8 cellular contexts compared by ENCODE assay signal in genomic region chr13:99501135-99501951, GRCh38. TPM values are rescaled to one million over a fixed set of nuclear protein-coding genes. Genes with fewer than 3 reads are reported as not detected.
DNase-seq lines count a peak whose midpoint lies in the region; ATAC-seq, FAIRE-seq and TF ChIP-seq lines count a peak whose summit lies in the region.

TM9SF2 (plus strand) TSS chr13:99501472; CDS start chr13:99501607, 135 bp downstream.

- FAIRE-seq in pancreas (lab: Jason Lieb, UNC) = peak; percentile 17

- H3K27me3 ChIP-seq in pancreas (no peaks in the 10 kb centered on the region), tibial artery (no peaks in the 10 kb centered on the region)

- H3K36me3 ChIP-seq in pancreas (no peaks in the 10 kb centered on the region), tibial artery (no peaks in the 10 kb centered on the region)

- no peaks in the 10 kb centered on the region for H3K9me3 ChIP-seq in pancreas
- H3K9me3 ChIP-seq in tibial artery = no peaks in the 10 kb centered on the region

- TF ChIP-seq CTCF in pancreas (IDR thresholded peaks at IDR 0.05) = no peak
- TF ChIP-seq CTCF in tibial artery (IDR thresholded peaks at IDR 0.05) = no peak

- 0% methylated on average over 61 of the region's 61 CpGs for WGBS in pancreas, 2 donors

- ATAC-seq in HG02678 (IDR thresholded peaks at IDR 0.05; ENCODE audit: unreplicated experiment) = peak; percentile 56
- peak; percentile 89 for ATAC-seq in Right ventricle myocardium inferior
- peak; percentile 74 to 90 (median 82) for ATAC-seq in pancreas

- DNase-seq in NCI-H1417 (lab: John Stamatoyannopoulos, UW) = peak; percentile 99
- peak; percentile 95 to 98 for DNase-seq in SW 1271 (lab: John Stamatoyannopoulos, UW)
- peak; percentile 91 for DNase-seq in activated naive CD8-positive, alpha-beta T cell treated with anti-CD3 and anti-CD28 coated beads, Interleukin-2, amount 50 U/mL, for 16 hours (ENCODE audit: low read depth, low spot score)
- peak; percentile 97 for DNase-seq in Right ventricle myocardium inferior (ENCODE audit: missing footprints)
- DNase-seq in pancreas = peak; percentile 96 to 99 (median 98)
- DNase-seq in tibial artery = peak; percentile 95 to 99

- TF ChIP-seq POLR2A in GM10847 (IDR thresholded peaks at IDR 0.05; ENCODE audit: extremely low read depth, insufficient read length) = peak; percentile 41

- H3K4me1 ChIP-seq in pancreas (peaks cover 14 to 53% (median 29%) of the 10 kb centered on the region in 3 donors), tibial artery (peaks cover 0 to 71% (median 42%) of the 10 kb centered on the region in 4 donors)

- H3K4me3 ChIP-seq in pancreas = peak within 1 kb of the TSS; percentile 53 to 91 (median 85)
- peak within 1 kb of the TSS; percentile 61 to 82 for H3K4me3 ChIP-seq in tibial artery

- H3K27ac ChIP-seq in pancreas (peak within 1 kb of the TSS; percentile 88 to 93 (median 88)), tibial artery (peak within 1 kb of the TSS; percentile 62 to 83)

- intact Hi-C loops in Right ventricle myocardium inferior (cut with DNase I) = loop anchor here (5.0 kb wide), 1 partner anchor 59 kb away; no protein-coding TSS in a partner anchor
- intact Hi-C loops in pancreas (cut with DNase I) = no loop called here
- intact Hi-C loops in tibial artery (cut with DNase I; ENCODE audit: low total_unique reads) = loop anchor here (10.0 kb wide), 1 partner anchor 197 kb away; the partner anchor contains the start of gene GPR183

RNA-seq across cellular contexts. Expression of gene TM9SF2, which starts in this region (rescaled TPM):
- total RNA-seq in Right ventricle myocardium inferior (61.1 TPM), pancreas (10 to 100 TPM; 53.6 to 88.8 (median 67.5) TPM)
- 10 to 100 TPM; 22.7 to 57.6 TPM for polyA plus RNA-seq in pancreas

Comparison
In these comparisons a context has a peak if more than half of its experiments do, and no peak if none do; other contexts are left out.
1. Peak in every context shown above with its lines: DNase-seq, ATAC-seq, H3K4me3 ChIP-seq and H3K27ac ChIP-seq.
2. intact Hi-C loops: an anchor here in Right ventricle myocardium inferior (5.0 kb wide) and tibial artery (10.0 kb wide); none called in pancreas.